ENCODE assay signal across 2 cellular contexts in the genomic region with DNA sequence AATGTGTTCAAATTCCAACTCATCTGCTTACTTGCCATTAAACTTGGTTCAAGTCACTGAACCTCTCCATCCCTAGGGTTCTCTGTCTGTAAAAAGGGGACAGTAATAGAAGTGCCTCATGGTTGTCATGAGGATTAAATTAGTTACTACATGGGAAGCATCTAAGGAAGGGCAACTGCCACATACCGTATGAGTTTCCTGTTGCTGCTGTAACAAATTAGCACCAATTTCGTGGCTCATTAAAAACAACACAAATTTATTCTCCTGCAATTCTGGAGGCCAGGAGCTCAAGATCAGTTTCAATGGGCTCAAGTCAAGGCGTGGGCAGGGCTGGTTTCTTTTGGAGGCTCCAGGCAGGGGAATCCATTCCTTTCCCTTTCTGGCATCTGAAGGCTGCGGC.
TF ChIP-seq lines count a peak whose summit lies in the region.

No MANE protein-coding gene starts in this region.

TF ChIP-seq in HepG2, 621 proteins besides CTCF, POLR2A, EP300 and RAD21:
- TF ChIP-seq ZNF12 (CRISPR knock-in tag; IDR thresholded peaks at IDR 0.05) (peak; percentile 96), RXRB (CRISPR knock-in tag; IDR thresholded peaks at IDR 0.05; ENCODE audit: borderline replicate concordance) (no peak), SNAI1 (CRISPR knock-in tag; IDR thresholded peaks at IDR 0.05; ENCODE audit: borderline replicate concordance) (no peak), CBX5 (CRISPR knock-in tag; IDR thresholded peaks at IDR 0.05; ENCODE audit: borderline replicate concordance) (no peak), ELF1 (CRISPR knock-in tag; IDR thresholded peaks at IDR 0.05) (no peak)
- TF ChIP-seq, protein P1, sequence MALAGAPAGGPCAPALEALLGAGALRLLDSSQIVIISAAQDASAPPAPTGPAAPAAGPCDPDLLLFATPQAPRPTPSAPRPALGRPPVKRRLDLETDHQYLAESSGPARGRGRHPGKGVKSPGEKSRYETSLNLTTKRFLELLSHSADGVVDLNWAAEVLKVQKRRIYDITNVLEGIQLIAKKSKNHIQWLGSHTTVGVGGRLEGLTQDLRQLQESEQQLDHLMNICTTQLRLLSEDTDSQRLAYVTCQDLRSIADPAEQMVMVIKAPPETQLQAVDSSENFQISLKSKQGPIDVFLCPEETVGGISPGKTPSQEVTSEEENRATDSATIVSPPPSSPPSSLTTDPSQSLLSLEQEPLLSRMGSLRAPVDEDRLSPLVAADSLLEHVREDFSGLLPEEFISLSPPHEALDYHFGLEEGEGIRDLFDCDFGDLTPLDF (CRISPR knock-in tag; IDR thresholded peaks at IDR 0.05), result no peak

TF ChIP-seq in IMR-90, 13 proteins besides CTCF, POLR2A, EP300 and RAD21:
- TF ChIP-seq SMC3 (IDR thresholded peaks at IDR 0.05; ENCODE audit: low read depth, low read length) (no peak), RFX5 (IDR thresholded peaks at IDR 0.05; ENCODE audit: low read depth, low read length) (no peak), ELK1 (IDR thresholded peaks at IDR 0.05; ENCODE audit: borderline replicate concordance, low read depth, low read length) (no peak), FOS (IDR thresholded peaks at IDR 0.05; ENCODE audit: low read depth, low read length) (no peak)
TF ChIP-seq in IMR-90: peak in this region for 0.
